ENCODE assay signal across 12 cellular contexts in the genomic region with DNA sequence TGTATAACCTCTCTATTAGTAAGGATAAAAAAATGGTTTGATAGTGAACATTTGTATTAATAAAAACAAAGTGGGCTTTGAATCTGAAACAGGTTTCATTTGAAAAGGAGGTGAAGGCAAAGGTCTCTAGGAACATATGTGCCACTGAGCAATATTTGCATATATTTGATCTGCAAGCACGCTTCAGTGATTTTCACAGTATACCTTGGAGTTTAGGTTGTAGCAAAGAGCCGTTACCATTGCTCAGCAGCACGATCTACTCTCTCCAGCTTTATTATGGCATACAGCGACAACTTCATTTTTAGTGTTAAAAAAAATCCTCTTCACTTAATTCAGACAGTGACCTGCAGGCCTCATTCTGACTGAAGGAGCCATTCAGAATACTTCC.
DNase-seq lines count a peak whose midpoint lies in the region; ATAC-seq and TF ChIP-seq lines count a peak whose summit lies in the region.
"Had no signal": no experiment of that assay in that cellular context is flagged by ENCODE, and none has a peak within 500 bp of the region (broad histone marks: within the 10 kb centered on the region; RNA-seq: fewer than 3 reads in every experiment).

No MANE protein-coding gene starts in this region.

- no peak overlapping the region for H2BK15ac ChIP-seq in mesenchymal stem cell (ENCODE audit: low read depth, poor library complexity, severe bottlenecking)

- H3K79me1 ChIP-seq in mesenchymal stem cell (replicated peaks; ENCODE audit: low read length, poor library complexity, severe bottlenecking) = no peaks in the 10 kb centered on the region

- H2BK5ac ChIP-seq in mesenchymal stem cell (ENCODE audit: low read depth, low read length, poor library complexity, severe bottlenecking) = no peak overlapping the region

- peaks cover 15% of the 10 kb centered on the region for H3K4me1 ChIP-seq in ACC112 (ENCODE audit: control insufficient read depth, insufficient read depth, low read length, unreplicated experiment)
- peaks cover 19% of the 10 kb centered on the region for H3K4me1 ChIP-seq in PC-3 (ENCODE audit: insufficient read depth, low read length)
- H3K4me1 ChIP-seq in mesenchymal stem cell (ENCODE audit: control insufficient read depth, insufficient read depth, low read depth, low read length) = no peaks in the 10 kb centered on the region

- no TSS peak for BruUV-seq in PC-3 (replicated peaks; lab: Mats Ljungman, UMichigan)

- H3K9ac ChIP-seq in PC-3 (ENCODE audit: low read length) = no peak overlapping the region
- no peak overlapping the region for H3K9ac ChIP-seq in mesenchymal stem cell (ENCODE audit: low read length)

- no peak for TF ChIP-seq CTCF in PC-3 (conservative IDR thresholded peaks at IDR 0.05; ENCODE audit: low read depth, low read length)

- intact Hi-C loops in PC-3 (cut with micrococcal nuclease) = loop anchor here (1.0 to 10.0 kb wide), 3 partner anchors 41 to 261 kb away; a partner anchor contains a TSS

- no peak for DNase-seq in PC-3
- no peak for DNase-seq in mesenchymal stem cell
- DNase-seq in NCI-H1417 treated with DMSO at 0.1 percent for 48 hours (lab: John Stamatoyannopoulos, UW) = no peak
- DNase-seq in T1000 (lab: John Stamatoyannopoulos, UW) = no peak
- DNase-seq: activated CD4-positive, alpha-beta T cell treated with anti-CD3 and anti-CD28 coated beads, Interleukin-2, amount 50 U/mL, for 48 hours; activated naive CD4-positive, alpha-beta T cell treated with anti-CD3 and anti-CD28 coated beads, Interleukin-2, amount 10 ng/mL, durations not matched to agents 7 days and 5 days; stimulated activated CD8-positive, alpha-beta memory T cell treated with anti-CD3 and anti-CD28 coated beads, Interleukin-4, amount 100 ng/mL, for 48 hours had no signal

- H3K4me3 ChIP-seq in ACC112 (ENCODE audit: low read depth, low read length) (no peak overlapping the region), PC-3 (ENCODE audit: low read length) (peak overlapping the region; percentile 29; the same call in 1 of the 2 replicates), mesenchymal stem cell (ENCODE audit: insufficient read depth in 1 of 2, low read depth in 1 of 2, low read length in 2 of 2) (no peak overlapping the region)
- H3K4me3 ChIP-seq: skin epidermis had no signal

- no peak overlapping the region for H4K8ac ChIP-seq in mesenchymal stem cell (ENCODE audit: low read length)

- H2AFZ ChIP-seq in ACC112 (ENCODE audit: low read length, unreplicated experiment) = peak overlapping the region; percentile 61
- H2AFZ ChIP-seq in PC-3 (ENCODE audit: low read length) = no peak overlapping the region
- no peak overlapping the region for H2AFZ ChIP-seq in mesenchymal stem cell (ENCODE audit: low read depth, low read length)

- POLR2A ChIA-PET in PC-3 (lab: Charles Lee; ENCODE audit: unreplicated experiment) = no interaction called here

- no peak overlapping the region for H3K14ac ChIP-seq in mesenchymal stem cell (ENCODE audit: low read length in 2 of 2)

- no peaks in the 10 kb centered on the region for H3K9me3 ChIP-seq in PC-3 (ENCODE audit: low read length)
- H3K9me3 ChIP-seq in mesenchymal stem cell (ENCODE audit: control insufficient read depth, low read length) = no peaks in the 10 kb centered on the region

- peak overlapping the region in 1 of 2 experiments; percentile 82 for H3K4ac ChIP-seq in mesenchymal stem cell (ENCODE audit: low read depth in 1 of 2, low read length in 2 of 2)

- H3K23ac ChIP-seq in mesenchymal stem cell (ENCODE audit: low read length in 2 of 2) = no peak overlapping the region

- peak; percentile 55 for ATAC-seq in GM19351 (IDR thresholded peaks at IDR 0.05; ENCODE audit: unreplicated experiment)
- no peak for ATAC-seq in PC-3
- no peak for ATAC-seq in HG03378 (IDR thresholded peaks at IDR 0.05; ENCODE audit: unreplicated experiment)
- ATAC-seq in HG02642 (IDR thresholded peaks at IDR 0.05; ENCODE audit: poor library complexity, unreplicated experiment) = no peak

- H2AK5ac ChIP-seq in mesenchymal stem cell (ENCODE audit: low read length, severe bottlenecking) = no peak overlapping the region

- H3K4me2 ChIP-seq in PC-3 (ENCODE audit: low read length) (peak overlapping the region; percentile 70), mesenchymal stem cell (ENCODE audit: low read length, poor library complexity, severe bottlenecking) (no peak overlapping the region)

- 55% methylated on average over 4 of the region's 4 CpGs for WGBS in mesenchymal stem cell

- H3K36me3 ChIP-seq in ACC112 (ENCODE audit: insufficient read depth, low read length) (no peaks in the 10 kb centered on the region), PC-3 (ENCODE audit: low read depth, low read length) (no peaks in the 10 kb centered on the region), mesenchymal stem cell (ENCODE audit: control insufficient read depth in 1 of 2, insufficient read depth in 2 of 2, low read depth in 1 of 2, low read length in 2 of 2) (no peaks in the 10 kb centered on the region)

- H3K79me2 ChIP-seq in ACC112 (ENCODE audit: control insufficient read depth, insufficient read depth, low read length, unreplicated experiment) (no peaks in the 10 kb centered on the region), PC-3 (ENCODE audit: low read length) (no peaks in the 10 kb centered on the region)

- no peak overlapping the region for H4K91ac ChIP-seq in mesenchymal stem cell (ENCODE audit: low read length)

- H3K27ac ChIP-seq in ACC112 (ENCODE audit: low read depth, low read length) = no peak overlapping the region
- peak overlapping the region; percentile 73 for H3K27ac ChIP-seq in PC-3 (ENCODE audit: low read length)
- peak overlapping the region; percentile 7 for H3K27ac ChIP-seq in mesenchymal stem cell (ENCODE audit: low read length, poor library complexity, severe bottlenecking)

- H4K20me1 ChIP-seq in PC-3 (ENCODE audit: low read length) = no peaks in the 10 kb centered on the region

- peak overlapping the region in 1 of 2 experiments; percentile 35 for H2BK12ac ChIP-seq in mesenchymal stem cell (ENCODE audit: low read length in 2 of 2)

- H3K9me2 ChIP-seq in PC-3 (replicated peaks; ENCODE audit: low read length) = 0 out of 2 replicates have a peak, but pooled peaks cover 3% of the 10 kb centered on the region

- CTCF ChIA-PET in PC-3 (lab: Charles Lee) = interaction anchor here (0.6 kb wide), 1 partner anchor 55 kb away, joined by 3 read pairs; no protein-coding TSS in a partner anchor

- H3F3A ChIP-seq in PC-3 (ENCODE audit: low read length, unreplicated experiment) = no peaks in the 10 kb centered on the region

- no peaks in the 10 kb centered on the region for H3K27me3 ChIP-seq in ACC112 (ENCODE audit: insufficient read depth, low read length)
- no peaks in the 10 kb centered on the region for H3K27me3 ChIP-seq in PC-3 (ENCODE audit: low read length)
- H3K27me3 ChIP-seq in mesenchymal stem cell (ENCODE audit: control insufficient read depth in 1 of 2, insufficient read depth in 1 of 2, low read length in 2 of 2) = no peaks in the 10 kb centered on the region

- peak overlapping the region; percentile 81 for H2BK120ac ChIP-seq in mesenchymal stem cell (ENCODE audit: low read depth, low read length)

- H3K18ac ChIP-seq in mesenchymal stem cell (ENCODE audit: low read depth in 1 of 2, low read length in 2 of 2) = peak overlapping the region in 1 of 2 experiments; percentile 72
